In the genomic region with DNA sequence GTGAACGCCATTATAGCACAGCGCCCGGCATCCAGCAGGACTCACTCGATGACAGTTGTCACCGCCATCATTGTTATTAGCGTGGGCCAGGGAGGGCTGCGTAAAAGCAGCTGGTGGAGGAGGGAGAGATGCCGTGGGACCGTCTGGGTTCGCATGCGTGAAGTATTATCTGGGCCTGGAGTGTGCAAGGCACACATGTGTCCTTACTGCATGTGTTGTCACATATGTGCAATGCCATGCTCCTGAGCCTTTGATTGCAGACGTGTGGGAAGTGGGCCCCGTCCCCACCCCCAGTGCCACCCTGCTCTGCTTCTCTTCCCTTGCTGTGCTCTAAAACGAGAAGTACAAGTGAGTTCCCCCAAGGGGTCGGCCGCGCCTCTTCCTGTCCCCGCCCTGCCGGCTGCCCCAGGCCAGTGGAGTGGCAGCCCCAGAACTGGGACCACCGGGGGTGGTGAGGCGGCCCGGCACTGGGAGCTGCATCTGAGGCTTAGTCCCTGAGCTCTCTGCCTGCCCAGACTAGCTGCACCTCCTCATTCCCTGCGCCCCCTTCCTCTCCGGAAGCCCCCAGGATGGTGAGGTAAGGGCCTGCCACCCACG, we compare ENCODE assay signal across 10 cellular contexts. TPM values are rescaled to one million over a fixed set of nuclear protein-coding genes. Genes with fewer than 3 reads are reported as not detected.
A peak's percentile ranks its signal among the peaks of the same experiment; 100 is the strongest.
DNase-seq lines count a peak whose midpoint lies in the region; ATAC-seq and TF ChIP-seq lines count a peak whose summit lies in the region.
"Had no signal": no experiment of that assay in that cellular context is flagged by ENCODE, and none has a peak within 500 bp of the region (broad histone marks: within the 10 kb centered on the region; RNA-seq: fewer than 3 reads in every experiment).

A gene (plus strand): TSS at position 413 of the 597 bp plus-strand sequence. CDS start 157 bp downstream, at position 570.

- peak within 1 kb of the TSS; percentile 32 to 48 for H3K4me3 ChIP-seq in esophagus (ENCODE audit: low read depth in 1 of 2, low read length in 2 of 2)

- H3K36me3 ChIP-seq in esophagus (ENCODE audit: control insufficient read depth in 2 of 2, insufficient read depth in 2 of 2, low read length in 1 of 2): peaks cover 0 to 6% of the 10 kb centered on the region in 2 donors

- 65 to 67% methylated on average over 25 of the region's 25 CpGs for WGBS in esophagus, 2 donors

- H3K27ac ChIP-seq in esophagus (ENCODE audit: low read depth in 2 of 2, low read length in 1 of 2): peak within 1 kb of the TSS; percentile 57 to 67
- H3K27ac ChIP-seq: VCaP had no signal

- intact Hi-C loops in posterior vena cava (cut with DNase I): loop anchor here in 1 of 2 donors (10.0 kb wide), 1 partner anchor 164 kb away; no protein-coding TSS in a partner anchor

- DNase-seq in activated T-cell treated with anti-CD3 and anti-CD28 coated beads, Interleukin-2, amount 50 U/mL, for 1 hour: peak; percentile 60
- DNase-seq in activated T-cell treated with anti-CD3 and anti-CD28 coated beads for 4 hours (no peak), posterior vena cava (ENCODE audit: low spot score) (peak; percentile 94), GM10266 (ENCODE audit: extremely low spot score) (no peak), NCI-H2107 (lab: John Stamatoyannopoulos, UW) (no peak), 8988T (no peak)

- peaks cover 0 to 8% of the 10 kb centered on the region in 2 donors for H3K4me1 ChIP-seq in esophagus (ENCODE audit: control insufficient read depth in 2 of 2, insufficient read depth in 2 of 2, low read length in 1 of 2)

- H3K27me3 ChIP-seq in esophagus (ENCODE audit: control insufficient read depth in 1 of 2, insufficient read depth in 2 of 2, low read length in 2 of 2): no peaks in the 10 kb centered on the region

- no peak for TF ChIP-seq CTCF in GM10266 (IDR thresholded peaks at IDR 0.05; ENCODE audit: control insufficient read depth, insufficient read depth, low read depth, missing control alignments)

- ATAC-seq in activated CD4-positive, CD25-positive, alpha-beta regulatory T cell treated with anti-CD3 and anti-CD28 coated beads, Interleukin-2, amount 50 U/mL, for 24 hours: peak; percentile 25 to 28

- H3K9me3 ChIP-seq in esophagus (ENCODE audit: control insufficient read depth in 2 of 2, insufficient read depth in 1 of 2, low read depth in 1 of 2, low read length in 1 of 2): no peaks in the 10 kb centered on the region

RNA-seq across cellular contexts. Expression of the gene that starts here (rescaled TPM):
- 10 to 100 TPM; 19.1 to 38.3 TPM for polyA plus RNA-seq in esophagus
- total RNA-seq in posterior vena cava: 10 to 100 TPM; 18.7 to 31.4 TPM
- polyA plus RNA-seq: neural cell had no signal

Comparison
In these comparisons a context has a peak if more than half of its experiments do, and no peak if none do; other contexts are left out.
1. DNase-seq: peak in activated T-cell treated with anti-CD3 and anti-CD28 coated beads, Interleukin-2, amount 50 U/mL, for 1 hour (single experiment) and posterior vena cava (single experiment); none in activated T-cell treated with anti-CD3 and anti-CD28 coated beads for 4 hours (single experiment), GM10266 (single experiment), NCI-H2107 (single experiment) and 8988T (single experiment).